11 cellular contexts compared by ENCODE assay signal in genomic region chr2:65800998-65801397, GRCh38.
DNase-seq lines count a peak whose midpoint lies in the region; ATAC-seq and TF ChIP-seq lines count a peak whose summit lies in the region.
"Had no signal": no experiment of that assay in that cellular context is flagged by ENCODE, and none has a peak within 500 bp of the region (broad histone marks: within the 10 kb centered on the region; RNA-seq: fewer than 3 reads in every experiment).

No MANE protein-coding gene starts in this region.

- in situ Hi-C loops in GM13977 (cut with MboI; ENCODE audit: low pct_unique_long_range_greater_than_20kb, low sequenced_read_pairs, unreplicated experiment), result no loop called here

- CTCF ChIA-PET in AG04450 (lab: Charles Lee), result interaction anchor here (0.6 to 2.6 kb wide), 13 partner anchors 9 to 642 kb away, joined by 3 to 42 read pairs (median 4); no protein-coding TSS in a partner anchor

- peak; percentile 3 for DNase-seq in AG04450 (ENCODE audit: low read depth, low spot score)
- DNase-seq in GM13977 (ENCODE audit: low spot score), result no peak
- DNase-seq in iPS DF 4.7 (ENCODE audit: extremely low read depth, low spot score), result peak; percentile 9
- no peak for DNase-seq in NCI-H2227 (lab: John Stamatoyannopoulos, UW; ENCODE audit: unreplicated experiment)
- no peak for DNase-seq in NCI-H2081 (lab: John Stamatoyannopoulos, UW)
- DNase-seq: COR-L47, NCI-H1930, T-helper 2 cell had no signal

- H3K4me3 ChIP-seq in AG04450 (ENCODE audit: low read depth, low read length), result no peak overlapping the region

- TF ChIP-seq CTCF in AG04450 (IDR thresholded peaks at IDR 0.05; ENCODE audit: low read depth, low read length), result peak; percentile 57
- TF ChIP-seq CTCF in GM13977 (IDR thresholded peaks at IDR 0.05; ENCODE audit: extremely low read depth, insufficient read depth, missing control alignments), result peak; percentile 23

- H3K9me3 ChIP-seq in AG04450 (ENCODE audit: control insufficient read depth, insufficient read depth, low read length), result no peaks in the 10 kb centered on the region

- peak; percentile 51; the same call in 1 of the 3 replicates for ATAC-seq in SK-N-SH treated with all-trans-retinoic acid at 6 μM for 48 hours
- no peak for ATAC-seq in GM19328 (IDR thresholded peaks at IDR 0.05; ENCODE audit: unreplicated experiment)
- ATAC-seq in GM21367 (IDR thresholded peaks at IDR 0.05; ENCODE audit: unreplicated experiment), result no peak

- peaks cover 6% of the 10 kb centered on the region for H3K27me3 ChIP-seq in AG04450 (ENCODE audit: control insufficient read depth, insufficient read depth, low read length)

- H3K27ac ChIP-seq in AG04450 (ENCODE audit: low read depth, low read length), result no peak overlapping the region

- POLR2A ChIA-PET in AG04450 (lab: Yijun Ruan, JAX), result no interaction called here

TF ChIP-seq in SK-N-SH treated with all-trans-retinoic acid at 6 μM for 48 hours, 23 proteins besides CTCF, POLR2A, EP300 and RAD21:
- no peak for TF ChIP-seq OSR1 (CRISPR knock-in tag; IDR thresholded peaks at IDR 0.05)
- no peak for TF ChIP-seq ZNF565 (CRISPR knock-in tag; conservative IDR thresholded peaks at IDR 0.05; ENCODE audit: low read depth)
- TF ChIP-seq, protein P1, sequence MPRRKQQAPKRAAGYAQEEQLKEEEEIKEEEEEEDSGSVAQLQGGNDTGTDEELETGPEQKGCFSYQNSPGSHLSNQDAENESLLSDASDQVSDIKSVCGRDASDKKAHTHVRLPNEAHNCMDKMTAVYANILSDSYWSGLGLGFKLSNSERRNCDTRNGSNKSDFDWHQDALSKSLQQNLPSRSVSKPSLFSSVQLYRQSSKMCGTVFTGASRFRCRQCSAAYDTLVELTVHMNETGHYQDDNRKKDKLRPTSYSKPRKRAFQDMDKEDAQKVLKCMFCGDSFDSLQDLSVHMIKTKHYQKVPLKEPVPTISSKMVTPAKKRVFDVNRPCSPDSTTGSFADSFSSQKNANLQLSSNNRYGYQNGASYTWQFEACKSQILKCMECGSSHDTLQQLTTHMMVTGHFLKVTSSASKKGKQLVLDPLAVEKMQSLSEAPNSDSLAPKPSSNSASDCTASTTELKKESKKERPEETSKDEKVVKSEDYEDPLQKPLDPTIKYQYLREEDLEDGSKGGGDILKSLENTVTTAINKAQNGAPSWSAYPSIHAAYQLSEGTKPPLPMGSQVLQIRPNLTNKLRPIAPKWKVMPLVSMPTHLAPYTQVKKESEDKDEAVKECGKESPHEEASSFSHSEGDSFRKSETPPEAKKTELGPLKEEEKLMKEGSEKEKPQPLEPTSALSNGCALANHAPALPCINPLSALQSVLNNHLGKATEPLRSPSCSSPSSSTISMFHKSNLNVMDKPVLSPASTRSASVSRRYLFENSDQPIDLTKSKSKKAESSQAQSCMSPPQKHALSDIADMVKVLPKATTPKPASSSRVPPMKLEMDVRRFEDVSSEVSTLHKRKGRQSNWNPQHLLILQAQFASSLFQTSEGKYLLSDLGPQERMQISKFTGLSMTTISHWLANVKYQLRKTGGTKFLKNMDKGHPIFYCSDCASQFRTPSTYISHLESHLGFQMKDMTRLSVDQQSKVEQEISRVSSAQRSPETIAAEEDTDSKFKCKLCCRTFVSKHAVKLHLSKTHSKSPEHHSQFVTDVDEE (CRISPR knock-in tag; IDR thresholded peaks at IDR 0.05), result no peak
- TF ChIP-seq, protein P2, sequence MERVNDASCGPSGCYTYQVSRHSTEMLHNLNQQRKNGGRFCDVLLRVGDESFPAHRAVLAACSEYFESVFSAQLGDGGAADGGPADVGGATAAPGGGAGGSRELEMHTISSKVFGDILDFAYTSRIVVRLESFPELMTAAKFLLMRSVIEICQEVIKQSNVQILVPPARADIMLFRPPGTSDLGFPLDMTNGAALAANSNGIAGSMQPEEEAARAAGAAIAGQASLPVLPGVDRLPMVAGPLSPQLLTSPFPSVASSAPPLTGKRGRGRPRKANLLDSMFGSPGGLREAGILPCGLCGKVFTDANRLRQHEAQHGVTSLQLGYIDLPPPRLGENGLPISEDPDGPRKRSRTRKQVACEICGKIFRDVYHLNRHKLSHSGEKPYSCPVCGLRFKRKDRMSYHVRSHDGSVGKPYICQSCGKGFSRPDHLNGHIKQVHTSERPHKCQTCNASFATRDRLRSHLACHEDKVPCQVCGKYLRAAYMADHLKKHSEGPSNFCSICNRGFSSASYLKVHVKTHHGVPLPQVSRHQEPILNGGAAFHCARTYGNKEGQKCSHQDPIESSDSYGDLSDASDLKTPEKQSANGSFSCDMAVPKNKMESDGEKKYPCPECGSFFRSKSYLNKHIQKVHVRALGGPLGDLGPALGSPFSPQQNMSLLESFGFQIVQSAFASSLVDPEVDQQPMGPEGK (CRISPR knock-in tag; IDR thresholded peaks at IDR 0.05; ENCODE audit: borderline replicate concordance), result no peak
- no peak for TF ChIP-seq ISL1 (CRISPR knock-in tag; IDR thresholded peaks at IDR 0.05)

Comparison
In these comparisons a context has a peak if more than half of its experiments do, and no peak if none do; other contexts are left out.
1. DNase-seq: peak in AG04450 (single experiment) and iPS DF 4.7 (single experiment); none in GM13977 (single experiment), NCI-H2227 (single experiment) and NCI-H2081 (0 of 2).